In genomic region chr16:14742269-14743128, GRCh38 we compare ENCODE assay signal across 8 cellular contexts. TPM values are rescaled to one million over a fixed set of nuclear protein-coding genes. Genes with fewer than 3 reads are reported as not detected.
DNase-seq lines count a peak whose midpoint lies in the region; ATAC-seq, FAIRE-seq and TF ChIP-seq lines count a peak whose summit lies in the region.
"Not testable (repeated sequence)": the region's sequence is repeated elsewhere in the genome, so short reads cannot be mapped to it uniquely, and the experiment has no call there.

Gene NPIPA2, plus strand, starts transcription at chr16:14742533. Its CDS starts 5,533 bp downstream, at chr16:14748066.

- not testable (repeated sequence) for H3K9me1 ChIP-seq in K562 (ENCODE audit: control insufficient read depth, insufficient read depth, low read length)

- H3K9me3 ChIP-seq in K562 (replicated peaks; ENCODE audit: control insufficient read depth, insufficient read depth, low read depth, low read length); HepG2 (ENCODE audit: low read length); thoracic aorta: not testable (repeated sequence)

- TF ChIP-seq RAD21 in K562 (CRISPR knock-in tag; conservative IDR thresholded peaks at IDR 0.05 in 1 of 2, IDR thresholded peaks at IDR 0.05 in 1 of 2); HepG2 (CRISPR knock-in tag; IDR thresholded peaks at IDR 0.05): not testable (repeated sequence)

- not testable (repeated sequence) for DNase-seq in K562 (ENCODE audit: extremely low read depth in 1 of 4, low spot score in 3 of 4); HepG2 (ENCODE audit: low spot score); thoracic aorta (ENCODE audit: low spot score)

- H2AFZ ChIP-seq in K562 (ENCODE audit: low read depth, low read length); HepG2 (ENCODE audit: low read length): not testable (repeated sequence)

- not testable (repeated sequence) for H3K79me2 ChIP-seq in K562 (ENCODE audit: control insufficient read depth, insufficient read depth, low read length); HepG2 (ENCODE audit: insufficient read depth, low read length)

- TF ChIP-seq EP300 in K562 (IDR thresholded peaks at IDR 0.05; ENCODE audit: low read length); HepG2 (IDR thresholded peaks at IDR 0.05; ENCODE audit: low read depth in 2 of 2, low read length in 2 of 2); HepG2 (CRISPR knock-in tag; IDR thresholded peaks at IDR 0.05; ENCODE audit: borderline replicate concordance): not testable (repeated sequence)

- TF ChIP-seq POLR2A in K562 (conservative IDR thresholded peaks at IDR 0.05); HepG2 (IDR thresholded peaks at IDR 0.05; ENCODE audit: insufficient read depth in 1 of 2, low read depth in 2 of 2, low read length in 2 of 2): not testable (repeated sequence)

- not testable (repeated sequence) for TF ChIP-seq CTCF in K562 (IDR thresholded peaks at IDR 0.05 in 2 of 3, conservative IDR thresholded peaks at IDR 0.05 in 1 of 3; ENCODE audit: insufficient read depth in 2 of 3, low read depth in 1 of 3, low read length in 3 of 3); HepG2 (CRISPR knock-in tag; IDR thresholded peaks at IDR 0.05); thoracic aorta (IDR thresholded peaks at IDR 0.05)

- WGBS in K562 (ENCODE audit: insufficient coverage, low coverage, missing lambda C conversion rate): no CpG with 5 or more reads among the region's 73 CpGs
- no CpG with 5 or more reads among the region's 73 CpGs for WGBS in HepG2 (ENCODE audit: low lambda C conversion rate)

- peak; percentile 97 for ATAC-seq in GM18517 (IDR thresholded peaks at IDR 0.05; ENCODE audit: unreplicated experiment)
- ATAC-seq in GM19455 (IDR thresholded peaks at IDR 0.05; ENCODE audit: unreplicated experiment): peak; percentile 94
- peak; percentile 93 for ATAC-seq in HG02571 (IDR thresholded peaks at IDR 0.05; ENCODE audit: unreplicated experiment)
- ATAC-seq in HG03066 (IDR thresholded peaks at IDR 0.05; ENCODE audit: low read depth, unreplicated experiment): peak; percentile 95
- ATAC-seq in HG03571 (IDR thresholded peaks at IDR 0.05; ENCODE audit: unreplicated experiment): peak; percentile 94
- peak; percentile 99 for ATAC-seq in K562
- ATAC-seq in HepG2: peak; percentile 98
- ATAC-seq in thoracic aorta (ENCODE audit: insufficient number of reproducible peaks, low FRiP score, low read depth): peak; percentile 65

- H3K4me1 ChIP-seq in K562 (replicated peaks in 1 of 2; ENCODE audit: control insufficient read depth in 2 of 2, insufficient read depth in 2 of 2, low read length in 2 of 2); HepG2 (ENCODE audit: insufficient read depth, low read length); thoracic aorta (ENCODE audit: control insufficient read depth in 1 of 2, low read depth in 2 of 2): not testable (repeated sequence)

- not testable (repeated sequence) for FAIRE-seq in K562 (lab: Jason Lieb, UNC); HepG2 (lab: Jason Lieb, UNC)

- intact Hi-C loops in K562 (cut with micrococcal nuclease); HepG2 (cut with micrococcal nuclease; ENCODE audit: unreplicated experiment): not testable (repeated sequence)

- CTCF ChIA-PET in K562 (lab: Yijun Ruan, JAX; ENCODE audit: low intra/inter-chr PET ratio); HepG2 (lab: Yijun Ruan, JAX; ENCODE audit: low intra/inter-chr PET ratio, low total read pairs): not testable (repeated sequence)

- not testable (repeated sequence) for H3K36me3 ChIP-seq in K562 (ENCODE audit: control insufficient read depth, insufficient read depth, low read length); HepG2 (replicated peaks in 1 of 2; ENCODE audit: control insufficient read depth in 1 of 2, insufficient read depth in 2 of 2, low read length in 2 of 2); thoracic aorta

- POLR2A ChIA-PET in K562 (lab: Yijun Ruan, JAX); HepG2 (lab: Yijun Ruan, JAX): not testable (repeated sequence)

- not testable (repeated sequence) for H3K27me3 ChIP-seq in K562 (ENCODE audit: control insufficient read depth in 2 of 2, insufficient read depth in 2 of 2, low read length in 2 of 2); HepG2 (ENCODE audit: control insufficient read depth in 1 of 2, insufficient read depth in 2 of 2, low read length in 2 of 2); thoracic aorta (replicated peaks; ENCODE audit: insufficient read depth)

- not testable (repeated sequence) for H3K4me2 ChIP-seq in K562 (ENCODE audit: insufficient read depth, low read length); HepG2 (ENCODE audit: low read depth, low read length)

- H3K4me3 ChIP-seq in K562; HepG2 (replicated peaks in 1 of 3; ENCODE audit: insufficient read depth in 1 of 3, low read depth in 2 of 3, low read length in 3 of 3); thoracic aorta: not testable (repeated sequence)

- not testable (repeated sequence) for H3K9ac ChIP-seq in K562 (ENCODE audit: insufficient read depth in 1 of 2, low read depth in 2 of 2, low read length in 2 of 2); HepG2 (ENCODE audit: insufficient read depth, low read depth, low read length)

- H4K20me1 ChIP-seq in K562 (replicated peaks; ENCODE audit: control insufficient read depth, insufficient read depth, low read length); HepG2 (ENCODE audit: insufficient read depth, low read length): not testable (repeated sequence)

- not testable (repeated sequence) for BruUV-seq in K562 (replicated peaks; lab: Mats Ljungman, UMichigan)
- BruUV-seq in HepG2 (replicated peaks; lab: Mats Ljungman, UMichigan): TSS peak; percentile 96

- in situ Hi-C loops in K562 (cut with MboI); HepG2 (cut with HindIII; ENCODE audit: extremely low pct_ligation_motif_present, low pct_unique_long_range_greater_than_20kb): not testable (repeated sequence)

- not testable (repeated sequence) for H3K27ac ChIP-seq in K562 (ENCODE audit: extremely low read depth, low read depth, low read length); HepG2 (ENCODE audit: extremely low read length, insufficient read depth, low read length); thoracic aorta

RNA-seq across cellular contexts. Expression of gene NPIPA2, which starts in this region (rescaled TPM):
- total RNA-seq in K562 (2011; cell fraction: chromatin; rRNA removed; ENCODE audit: low replicate concordance): 10.1 and 26.2 TPM in 2 replicates
- 5.3 and 5.8 TPM in 2 replicates for total RNA-seq in K562 (2011; cell fraction: nucleolus; rRNA removed)
- 3.0 and 9.5 TPM in 2 replicates for total RNA-seq in K562 (2011; cell fraction: nucleoplasm; rRNA removed)
- total RNA-seq in K562 (2014; rRNA removed) (2.0 TPM in 2 replicates), K562 (2014; rRNA removed; fragmentation: Illumina TruSeq; extraction: Trizol) (1.4 and 4.3 TPM in 2 replicates), K562 (2015; rRNA removed; fragmentation: Illumina TruSeq; extraction: Trizol) (4.0 and 4.3 TPM in 2 replicates), K562 (2021) (4.5 and 6.2 TPM in 2 replicates), HepG2 (2016; rRNA removed; fragmentation: Illumina TruSeq; extraction: Trizol) (0.20 TPM in 1 of 2 replicates, not detected in the other), thoracic aorta (10 to 100 TPM in 1 of 2 donors, 1 to 10 TPM in 1; 2.6 to 12.8 TPM)
- polyA plus RNA-seq in K562 (2011; rRNA removed) (0.83 and 1.3 TPM in 2 replicates), K562 (2014; fragmentation: Illumina TruSeq; extraction: Trizol) (2.1 and 6.6 TPM in 2 replicates), K562 (2014; fragmentation: Nextera tagmentation; extraction: Ambion mirVana) (under 1 TPM; 0.14 to 0.23 TPM), K562 (2014; rRNA removed) (3.9 and 5.1 TPM in 2 replicates), HepG2 (2011; rRNA removed) (0.08 and 0.50 TPM in 2 replicates)
- polyA plus RNA-seq in K562 (2011; cell fraction: cytosol; rRNA removed): 0.49 and 0.91 TPM in 2 replicates
- 6.3 and 6.4 TPM in 2 replicates for polyA plus RNA-seq in K562 (2011; cell fraction: nucleus; rRNA removed)
- polyA plus RNA-seq in K562 (2012): 1.9 and 2.2 TPM in 2 replicates
- polyA minus RNA-seq in K562 (2011; rRNA and poly(A)+ RNA removed): 0.91 TPM in 1 of 2 replicates, not detected in the other
- not detected in 2 replicates for polyA minus RNA-seq in K562 (2011; cell fraction: cytosol; rRNA and poly(A)+ RNA removed)
- 1.2 TPM in 1 of 2 replicates, not detected in the other for polyA minus RNA-seq in K562 (2011; cell fraction: nucleus; rRNA and poly(A)+ RNA removed)
- not detected in 2 replicates for total RNA-seq in HepG2 (2016; cell fraction: cytosol; rRNA removed; fragmentation: Illumina TruSeq; extraction: Trizol; ENCODE audit: low read depth)
- total RNA-seq in HepG2 (2016; cell fraction: insoluble cytoplasmic fraction; rRNA removed; fragmentation: Illumina TruSeq; extraction: Trizol): not detected in 2 replicates
- not detected in 2 replicates for total RNA-seq in HepG2 (2016; cell fraction: membrane; rRNA removed; fragmentation: Illumina TruSeq; extraction: Trizol)
- total RNA-seq in HepG2 (2016; cell fraction: nucleus; rRNA removed; fragmentation: Illumina TruSeq; extraction: Trizol): not detected in 2 replicates
- 0.24 and 0.29 TPM in 2 replicates for polyA plus RNA-seq in HepG2 (2011; cell fraction: cytosol; rRNA removed)
- 1.4 and 2.0 TPM in 2 replicates for polyA plus RNA-seq in HepG2 (2011; cell fraction: nucleus; rRNA removed)
- 1.1 TPM in 1 of 2 replicates, not detected in the other for polyA plus RNA-seq in HepG2 (2012)
- polyA plus RNA-seq in HepG2 (2016; cell fraction: cytosol; fragmentation: Illumina TruSeq; extraction: Trizol; ENCODE audit: low read depth): not detected in 2 replicates
- not detected in 2 replicates for polyA plus RNA-seq in HepG2 (2016; cell fraction: insoluble cytoplasmic fraction; fragmentation: Illumina TruSeq; extraction: Trizol; ENCODE audit: low read depth)
- polyA plus RNA-seq in HepG2 (2016; cell fraction: membrane; fragmentation: Illumina TruSeq; extraction: Trizol; ENCODE audit: low read depth): not detected in 2 replicates
- polyA plus RNA-seq in HepG2 (2016; cell fraction: nucleus; fragmentation: Illumina TruSeq; extraction: Trizol; ENCODE audit: insufficient read depth, low read depth): 1.4 TPM in 1 of 2 replicates, not detected in the other
- not detected in 2 replicates for polyA minus RNA-seq in HepG2 (2011; rRNA and poly(A)+ RNA removed; ENCODE audit: low replicate concordance)
- not detected in 2 replicates for polyA minus RNA-seq in HepG2 (2011; cell fraction: cytosol; rRNA and poly(A)+ RNA removed)
- 0.52 and 0.99 TPM in 2 replicates for polyA minus RNA-seq in HepG2 (2011; cell fraction: nucleus; rRNA and poly(A)+ RNA removed)
